ENCODE assay signal across 24 cellular contexts in the genomic region with DNA sequence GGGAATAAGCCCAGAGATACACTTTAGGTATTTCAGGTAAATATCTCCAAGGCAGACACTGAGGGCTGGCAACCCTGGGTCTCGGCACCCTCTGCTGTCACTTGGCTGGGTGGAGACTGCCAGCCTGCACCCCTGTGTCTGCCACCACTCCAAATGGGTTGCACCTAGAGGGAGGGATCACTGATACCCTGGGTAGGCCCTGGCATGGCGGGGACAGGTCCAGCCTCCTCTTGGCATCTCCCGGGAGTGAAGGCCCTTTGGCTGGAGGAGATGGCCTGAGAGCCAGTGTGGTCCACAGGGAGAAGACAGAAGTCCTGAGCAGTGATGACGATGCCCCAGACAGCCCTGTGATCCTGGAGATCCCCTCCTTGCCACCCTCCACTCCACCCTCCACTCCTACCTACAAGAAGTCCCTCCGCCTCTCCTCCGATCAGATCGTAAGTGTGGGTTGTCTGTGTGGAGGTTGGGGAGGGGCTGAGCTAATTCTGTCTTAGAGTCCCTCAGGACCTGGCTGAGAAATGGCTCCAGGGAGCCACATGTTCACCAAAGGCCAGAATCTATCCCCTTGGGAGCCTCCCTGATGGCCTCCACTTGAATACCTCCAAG. TPM values are rescaled to one million over a fixed set of nuclear protein-coding genes. Genes with fewer than 3 reads are reported as not detected.
DNase-seq lines count a peak whose midpoint lies in the region; ATAC-seq and FAIRE-seq lines count a peak whose summit lies in the region.
"Had no signal": no experiment of that assay in that cellular context is flagged by ENCODE, and none has a peak within 500 bp of the region (broad histone marks: within the 10 kb centered on the region; RNA-seq: fewer than 3 reads in every experiment).

No MANE protein-coding gene starts in this region.

- H4K20me1 ChIP-seq in BLaER1: no peaks in the 10 kb centered on the region

- H3K36me3 ChIP-seq in BLaER1: no peaks in the 10 kb centered on the region
- H3K36me3 ChIP-seq: BLaER1 treated with 17β-estradiol and CSF1 and Interleukin-3, amounts not matched to agents 10 nM and 100 nM had no signal

- no peak overlapping the region for H3K9ac ChIP-seq in BLaER1
- H3K9ac ChIP-seq: BLaER1 treated with 17β-estradiol and CSF1 and Interleukin-3, amounts not matched to agents 10 nM and 100 nM; GM23248 had no signal

- H3K27ac ChIP-seq in BLaER1: no peak overlapping the region
- H3K27ac ChIP-seq: 22Rv1; A549; BLaER1 treated with 17β-estradiol and CSF1 and Interleukin-3, amounts not matched to agents 10 nM and 100 nM; GM23248 had no signal

- no peaks in the 10 kb centered on the region for H3K4me1 Mint-ChIP-seq in activated CD4-positive, alpha-beta T cell treated with anti-CD3 and anti-CD28 coated beads, Interleukin-2, amount 10 ng/mL, durations not matched to agents 7 days and 5 days
- H3K4me1 Mint-ChIP-seq in stimulated activated effector memory CD8-positive, alpha-beta T cell treated with anti-CD3 and anti-CD28 coated beads, Interleukin-12 subunit alpha, Interleukin-12 subunit beta, amount 100 ng/mL, for 72 hours: no peaks in the 10 kb centered on the region

- no peaks in the 10 kb centered on the region for H3K27me3 ChIP-seq in BLaER1
- H3K27me3 ChIP-seq: BLaER1 treated with 17β-estradiol and CSF1 and Interleukin-3, amounts not matched to agents 10 nM and 100 nM had no signal

- peak overlapping the region; percentile 54 for H3K27ac Mint-ChIP-seq in activated CD4-positive, alpha-beta T cell treated with anti-CD3 and anti-CD28 coated beads, Interleukin-2, amount 10 ng/mL, durations not matched to agents 7 days and 5 days
- peak overlapping the region; percentile 54 for H3K27ac Mint-ChIP-seq in stimulated activated effector memory CD8-positive, alpha-beta T cell treated with anti-CD3 and anti-CD28 coated beads, Interleukin-12 subunit alpha, Interleukin-12 subunit beta, amount 100 ng/mL, for 72 hours
- H3K27ac Mint-ChIP-seq: CD8-positive, alpha-beta T cell had no signal

- no peak for ATAC-seq in stimulated activated effector memory CD8-positive, alpha-beta T cell treated with anti-CD3 and anti-CD28 coated beads, Interleukin-12 subunit alpha, Interleukin-12 subunit beta, amount 100 ng/mL, for 72 hours
- ATAC-seq: A549; CD8-positive, alpha-beta T cell; K562 had no signal

- intact Hi-C loops in posterior vena cava (cut with DNase I): no loop called here

- DNase-seq in activated CD4-positive, alpha-beta T cell treated with anti-CD3 and anti-CD28 coated beads, Interleukin-2, amount 10 ng/mL, durations not matched to agents 7 days and 5 days: no peak
- DNase-seq in activated CD4-positive, alpha-beta T cell treated with anti-CD3 and anti-CD28 coated beads for 48 hours: no peak
- DNase-seq in islet precursor cell (peak; percentile 42), urothelium cell line (ENCODE audit: low spot score) (no peak), posterior vena cava (ENCODE audit: low spot score) (no peak)
- no peak for DNase-seq in stimulated activated effector memory CD8-positive, alpha-beta T cell treated with anti-CD3 and anti-CD28 coated beads, Interleukin-12 subunit alpha, Interleukin-12 subunit beta, amount 100 ng/mL, for 72 hours (ENCODE audit: low spot score in 2 of 2)
- DNase-seq: CD8-positive, alpha-beta T cell; COR-L47; DMS 273 treated with DMSO at 0.1 percent for 48 hours; DMS53; DND-41; EL; GM23248; IMR-90 had no signal

- no peak overlapping the region for H3K4me3 Mint-ChIP-seq in activated CD4-positive, alpha-beta T cell treated with anti-CD3 and anti-CD28 coated beads, Interleukin-2, amount 10 ng/mL, durations not matched to agents 7 days and 5 days
- H3K4me3 Mint-ChIP-seq in stimulated activated effector memory CD8-positive, alpha-beta T cell treated with anti-CD3 and anti-CD28 coated beads, Interleukin-12 subunit alpha, Interleukin-12 subunit beta, amount 100 ng/mL, for 72 hours: no peak overlapping the region
- H3K4me3 Mint-ChIP-seq: CD8-positive, alpha-beta T cell had no signal

- H3K9me3 ChIP-seq in BLaER1: no peaks in the 10 kb centered on the region
- H3K9me3 ChIP-seq: A549; BLaER1 treated with 17β-estradiol and CSF1 and Interleukin-3, amounts not matched to agents 10 nM and 100 nM; HAP-1 had no signal

- FAIRE-seq in urothelium cell line (lab: Jason Lieb, UNC): no peak
- FAIRE-seq: A549, GM12891, GM19239, K562 had no signal

- H3K4me1 ChIP-seq in BLaER1: no peaks in the 10 kb centered on the region
- H3K4me1 ChIP-seq: A549, HAP-1 had no signal

- no peaks in the 10 kb centered on the region for H3K36me3 Mint-ChIP-seq in activated CD4-positive, alpha-beta T cell treated with anti-CD3 and anti-CD28 coated beads, Interleukin-2, amount 10 ng/mL, durations not matched to agents 7 days and 5 days (ENCODE audit: low read depth)
- no peaks in the 10 kb centered on the region for H3K36me3 Mint-ChIP-seq in stimulated activated effector memory CD8-positive, alpha-beta T cell treated with anti-CD3 and anti-CD28 coated beads, Interleukin-12 subunit alpha, Interleukin-12 subunit beta, amount 100 ng/mL, for 72 hours
- H3K36me3 Mint-ChIP-seq: CD8-positive, alpha-beta T cell had no signal

- CTCF ChIA-PET in activated CD4-positive, alpha-beta T cell treated with anti-CD3 and anti-CD28 coated beads, Interleukin-2, amount 10 ng/mL, durations not matched to agents 7 days and 5 days (lab: Charles Lee): interaction anchor here (1.4 kb wide), 1 partner anchor 221 kb away, joined by 3 read pairs; no protein-coding TSS in a partner anchor

- H3K27me3 Mint-ChIP-seq in activated CD4-positive, alpha-beta T cell treated with anti-CD3 and anti-CD28 coated beads, Interleukin-2, amount 10 ng/mL, durations not matched to agents 7 days and 5 days: no peaks in the 10 kb centered on the region

- no peak overlapping the region for H3K4me3 ChIP-seq in BLaER1
- H3K4me3 ChIP-seq: A549; BLaER1 treated with 17β-estradiol and CSF1 and Interleukin-3, amounts not matched to agents 10 nM and 100 nM; GM23248; HAP-1; K562 had no signal

- no peaks in the 10 kb centered on the region for H3K9me3 Mint-ChIP-seq in activated CD4-positive, alpha-beta T cell treated with anti-CD3 and anti-CD28 coated beads, Interleukin-2, amount 10 ng/mL, durations not matched to agents 7 days and 5 days
- H3K9me3 Mint-ChIP-seq in stimulated activated effector memory CD8-positive, alpha-beta T cell treated with anti-CD3 and anti-CD28 coated beads, Interleukin-12 subunit alpha, Interleukin-12 subunit beta, amount 100 ng/mL, for 72 hours: no peaks in the 10 kb centered on the region
- H3K9me3 Mint-ChIP-seq: CD8-positive, alpha-beta T cell had no signal

- H3K4me2 ChIP-seq in BLaER1: 0 out of 2 replicates have a peak overlapping the region, but pooled peaks have one; percentile 1
- H3K4me2 ChIP-seq: A549; BLaER1 treated with 17β-estradiol and CSF1 and Interleukin-3, amounts not matched to agents 10 nM and 100 nM had no signal

- POLR2A ChIA-PET in activated CD4-positive, alpha-beta T cell treated with anti-CD3 and anti-CD28 coated beads, Interleukin-2, amount 10 ng/mL, durations not matched to agents 7 days and 5 days (lab: Charles Lee): no interaction called here

RNA-seq across cellular contexts. Expression of a gene that starts 10.9 kb away (rescaled TPM):
- total RNA-seq in activated CD4-positive, alpha-beta T cell treated with anti-CD3 and anti-CD28 coated beads, Interleukin-2, amount 10 ng/mL, durations not matched to agents 7 days and 5 days: not detected
- total RNA-seq in posterior vena cava: 1 to 10 TPM; 1.4 to 2.3 TPM
- total RNA-seq: CD8-positive, alpha-beta T cell; GM23248; H4; HT-29; K562 had no signal

RNA-seq across cellular contexts. Expression of a gene that starts 15.1 kb away (rescaled TPM):
- 1 to 10 TPM; 4.3 to 4.6 TPM for total RNA-seq in activated CD4-positive, alpha-beta T cell treated with anti-CD3 and anti-CD28 coated beads, Interleukin-2, amount 10 ng/mL, durations not matched to agents 7 days and 5 days
- total RNA-seq in posterior vena cava: 10 to 100 TPM; 12.7 to 17.6 TPM

RNA-seq across cellular contexts. Expression of a gene that starts 38.2 kb away (rescaled TPM):
- total RNA-seq in activated CD4-positive, alpha-beta T cell treated with anti-CD3 and anti-CD28 coated beads, Interleukin-2, amount 10 ng/mL, durations not matched to agents 7 days and 5 days: 10 to 100 TPM in 1 of 2 experiments, 1 to 10 TPM in 1; 8.6 to 10.2 TPM
- total RNA-seq in posterior vena cava: 10 to 100 TPM; 88.2 to 92.9 TPM

Comparison
In these comparisons a context has a peak if more than half of its experiments do, and no peak if none do; other contexts are left out.
1. RNA of a gene that starts 38.2 kb away (total RNA-seq): 88.2 to 92.9 TPM in posterior vena cava; 8.6 to 10.2 TPM in activated CD4-positive, alpha-beta T cell treated with anti-CD3 and anti-CD28 coated beads, Interleukin-2, amount 10 ng/mL, durations not matched to agents 7 days and 5 days; every median in the first group is over 4 times any median in the second.